8 cellular contexts compared by ENCODE assay signal in the genomic region with DNA sequence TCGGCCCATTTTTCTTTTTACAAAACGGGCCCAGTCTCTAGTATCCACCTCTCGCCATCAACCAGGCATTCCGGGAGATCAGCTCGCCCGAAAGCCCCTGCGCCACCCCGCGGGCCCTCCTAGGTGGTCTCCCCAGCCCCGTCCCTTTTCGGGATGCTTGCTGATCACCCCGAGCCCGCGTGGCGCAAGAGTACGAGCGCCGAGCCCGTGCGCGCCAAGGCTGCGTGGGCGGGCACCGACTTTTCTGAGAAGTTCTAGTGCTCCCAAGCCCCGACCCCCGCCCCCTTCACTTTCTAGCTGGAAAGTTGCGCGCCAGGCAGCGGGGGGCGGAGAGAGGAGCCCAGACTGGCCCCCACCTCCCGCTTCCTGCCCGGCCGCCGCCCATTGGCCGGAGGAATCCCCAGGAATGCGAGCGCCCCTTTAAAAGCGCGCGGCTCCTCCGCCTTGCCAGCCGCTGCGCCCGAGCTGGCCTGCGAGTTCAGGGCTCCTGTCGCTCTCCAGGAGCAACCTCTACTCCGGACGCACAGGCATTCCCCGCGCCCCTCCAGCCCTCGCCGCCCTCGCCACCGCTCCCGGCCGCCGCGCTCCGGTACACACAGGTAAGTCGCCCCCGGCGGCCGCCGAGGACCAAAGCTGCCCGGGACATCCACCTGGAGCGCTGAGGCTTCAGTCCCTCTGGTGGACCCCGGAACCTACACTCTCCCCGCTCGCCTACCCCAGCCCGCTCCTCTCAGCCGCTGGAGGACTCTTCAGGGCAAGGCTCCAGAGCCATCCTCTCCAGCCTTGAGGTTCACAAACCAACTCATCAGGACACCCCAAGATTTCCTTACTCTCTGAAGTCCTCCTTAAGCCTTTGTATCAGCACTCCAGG. TPM values are rescaled to one million over a fixed set of nuclear protein-coding genes. Genes with fewer than 3 reads are reported as not detected.
DNase-seq lines count a peak whose midpoint lies in the region; ATAC-seq and TF ChIP-seq lines count a peak whose summit lies in the region.

A gene (plus strand): TSS at position 450 of the 871 bp plus-strand sequence. CDS start 779 bp downstream, outside the sequence.

- peak; percentile 58 for DNase-seq in NCI-H82 (lab: John Stamatoyannopoulos, UW)
- DNase-seq in NCI-H82 treated with DMSO at 0.1 percent for 48 hours (lab: John Stamatoyannopoulos, UW; ENCODE audit: unreplicated experiment) = no peak
- no peak for DNase-seq in activated CD8-positive, alpha-beta memory T cell treated with anti-CD3 and anti-CD28 coated beads, Interleukin-2, amount 10 ng/mL, durations not matched to agents 7 days and 5 days
- peak; percentile 88 for DNase-seq in epithelial cell of esophagus (ENCODE audit: low read depth)
- peak; percentile 86 for DNase-seq in mucosa of gallbladder (ENCODE audit: low spot score)
- DNase-seq in stimulated activated naive CD8-positive, alpha-beta T cell treated with anti-CD3 and anti-CD28 coated beads, Interleukin-15, amount 100 ng/mL, for 72 hours = peak; percentile 28 to 54

- peak within 1 kb of the TSS; percentile 59 for H3K4me3 ChIP-seq in epithelial cell of esophagus (ENCODE audit: low read length)

- no peaks in the 10 kb centered on the region for H3K9me3 Mint-ChIP-seq in IgD-negative memory B cell
- no peaks in the 10 kb centered on the region for H3K9me3 Mint-ChIP-seq in activated CD8-positive, alpha-beta memory T cell treated with anti-CD3 and anti-CD28 coated beads, Interleukin-2, amount 10 ng/mL, durations not matched to agents 7 days and 5 days (ENCODE audit: low read depth)
- H3K9me3 Mint-ChIP-seq in stimulated activated naive CD8-positive, alpha-beta T cell treated with anti-CD3 and anti-CD28 coated beads, Interleukin-15, amount 100 ng/mL, for 72 hours = no peaks in the 10 kb centered on the region

- peak within 1 kb of the TSS in 3 of 4 donors; percentile 41 to 78 (median 78) for H3K4me3 Mint-ChIP-seq in IgD-negative memory B cell
- H3K4me3 Mint-ChIP-seq in activated CD8-positive, alpha-beta memory T cell treated with anti-CD3 and anti-CD28 coated beads, Interleukin-2, amount 10 ng/mL, durations not matched to agents 7 days and 5 days = peak within 1 kb of the TSS; percentile 35
- H3K4me3 Mint-ChIP-seq in stimulated activated naive CD8-positive, alpha-beta T cell treated with anti-CD3 and anti-CD28 coated beads, Interleukin-15, amount 100 ng/mL, for 72 hours = peak within 1 kb of the TSS; percentile 69 to 75

- peaks cover 41% of the 10 kb centered on the region for H3K27me3 Mint-ChIP-seq in IgD-negative memory B cell
- peaks cover 56% of the 10 kb centered on the region for H3K27me3 Mint-ChIP-seq in activated CD8-positive, alpha-beta memory T cell treated with anti-CD3 and anti-CD28 coated beads, Interleukin-2, amount 10 ng/mL, durations not matched to agents 7 days and 5 days
- H3K27me3 Mint-ChIP-seq in stimulated activated naive CD8-positive, alpha-beta T cell treated with anti-CD3 and anti-CD28 coated beads, Interleukin-15, amount 100 ng/mL, for 72 hours = peaks cover 71% of the 10 kb centered on the region

- H3K4me1 Mint-ChIP-seq in IgD-negative memory B cell = peaks cover 0 to 10% (median 3%) of the 10 kb centered on the region in 3 donors
- peaks cover 21% of the 10 kb centered on the region for H3K4me1 Mint-ChIP-seq in activated CD8-positive, alpha-beta memory T cell treated with anti-CD3 and anti-CD28 coated beads, Interleukin-2, amount 10 ng/mL, durations not matched to agents 7 days and 5 days
- H3K4me1 Mint-ChIP-seq in stimulated activated naive CD8-positive, alpha-beta T cell treated with anti-CD3 and anti-CD28 coated beads, Interleukin-15, amount 100 ng/mL, for 72 hours = peaks cover 19% of the 10 kb centered on the region

- no peaks in the 10 kb centered on the region for H3K36me3 Mint-ChIP-seq in IgD-negative memory B cell
- no peaks in the 10 kb centered on the region for H3K36me3 Mint-ChIP-seq in activated CD8-positive, alpha-beta memory T cell treated with anti-CD3 and anti-CD28 coated beads, Interleukin-2, amount 10 ng/mL, durations not matched to agents 7 days and 5 days

- CTCF ChIA-PET in activated CD8-positive, alpha-beta memory T cell treated with anti-CD3 and anti-CD28 coated beads, Interleukin-2, amount 10 ng/mL, durations not matched to agents 7 days and 5 days (lab: Charles Lee) = interaction anchor here (0.8 to 5.8 kb wide), 41 partner anchors 11 to 1141 kb away, joined by 3 to 85 read pairs (median 4); a partner anchor contains a TSS

- ATAC-seq in activated CD8-positive, alpha-beta memory T cell treated with anti-CD3 and anti-CD28 coated beads, Interleukin-2, amount 10 ng/mL, durations not matched to agents 7 days and 5 days = peak; percentile 51
- ATAC-seq in stimulated activated naive CD8-positive, alpha-beta T cell treated with anti-CD3 and anti-CD28 coated beads, Interleukin-15, amount 100 ng/mL, for 72 hours = peak; percentile 70
- no peak for ATAC-seq in HG03196 (IDR thresholded peaks at IDR 0.05; ENCODE audit: unreplicated experiment)

- no peak for TF ChIP-seq CTCF in epithelial cell of esophagus (IDR thresholded peaks at IDR 0.05; ENCODE audit: insufficient read depth, low read depth, low read length, missing control alignments)

- H3K27ac Mint-ChIP-seq in IgD-negative memory B cell = peak within 1 kb of the TSS in 1 of 3 donors; percentile 48
- H3K27ac Mint-ChIP-seq in activated CD8-positive, alpha-beta memory T cell treated with anti-CD3 and anti-CD28 coated beads, Interleukin-2, amount 10 ng/mL, durations not matched to agents 7 days and 5 days = no peak within 1 kb of the TSS
- H3K27ac Mint-ChIP-seq in stimulated activated naive CD8-positive, alpha-beta T cell treated with anti-CD3 and anti-CD28 coated beads, Interleukin-15, amount 100 ng/mL, for 72 hours = peak within 1 kb of the TSS; percentile 51 to 63

RNA-seq across cellular contexts. Expression of the gene that starts here (rescaled TPM):
- 1.4 TPM for polyA plus RNA-seq in IgD-negative memory B cell
- 1 to 10 TPM in 1 of 2 experiments, under 1 TPM in 1; 0.91 to 1.4 TPM for total RNA-seq in activated CD8-positive, alpha-beta memory T cell treated with anti-CD3 and anti-CD28 coated beads, Interleukin-2, amount 10 ng/mL, durations not matched to agents 7 days and 5 days
- 184 TPM for total RNA-seq in mucosa of gallbladder

Comparison
In these comparisons a context has a peak if more than half of its experiments do, and no peak if none do; other contexts are left out.
1. RNA of the gene that starts here (total RNA-seq): 184 TPM in mucosa of gallbladder (single experiment); 0.91 to 1.4 TPM in activated CD8-positive, alpha-beta memory T cell treated with anti-CD3 and anti-CD28 coated beads, Interleukin-2, amount 10 ng/mL, durations not matched to agents 7 days and 5 days; every median in the first group is over 10 times any median in the second.
2. DNase-seq: peak in NCI-H82 (single experiment), epithelial cell of esophagus (single experiment), mucosa of gallbladder (single experiment) and stimulated activated naive CD8-positive, alpha-beta T cell treated with anti-CD3 and anti-CD28 coated beads, Interleukin-15, amount 100 ng/mL, for 72 hours (2 of 2); none in NCI-H82 treated with DMSO at 0.1 percent for 48 hours (single experiment) and activated CD8-positive, alpha-beta memory T cell treated with anti-CD3 and anti-CD28 coated beads, Interleukin-2, amount 10 ng/mL, durations not matched to agents 7 days and 5 days (single experiment).
3. Peak in every context shown above with its lines, with median percentiles within 50 percentile points of each other: H3K4me3 Mint-ChIP-seq.